In genomic region chr19:33125929-33126388, GRCh38 we compare ENCODE assay signal across 9 cellular contexts. TPM values are rescaled to one million over a fixed set of nuclear protein-coding genes. Genes with fewer than 3 reads are reported as not detected.
DNase-seq lines count a peak whose midpoint lies in the region; ATAC-seq and TF ChIP-seq lines count a peak whose summit lies in the region.
"Had no signal": no experiment of that assay in that cellular context is flagged by ENCODE, and none has a peak within 500 bp of the region (broad histone marks: within the 10 kb centered on the region; RNA-seq: fewer than 3 reads in every experiment).

No MANE protein-coding gene starts in this region.

- no peak overlapping the region for H2AFZ ChIP-seq in MM.1S (ENCODE audit: low read length)

- H3K27ac Mint-ChIP-seq in activated naive CD4-positive, alpha-beta T cell treated with anti-CD3 and anti-CD28 coated beads, Interleukin-2, amount 50 U/mL, for 72 hours = peak overlapping the region in 1 of 2 donors; percentile 31

- H3K9me3 ChIP-seq in MM.1S (replicated peaks; ENCODE audit: insufficient read depth, low read length) (no peaks in the 10 kb centered on the region), cardiac muscle cell (ENCODE audit: low read depth) (no peaks in the 10 kb centered on the region)

- H3K27me3 ChIP-seq in MM.1S (replicated peaks; ENCODE audit: insufficient read depth, low read length) (no peaks in the 10 kb centered on the region), cardiac muscle cell (no peaks in the 10 kb centered on the region)

- H3K9ac ChIP-seq in MM.1S (ENCODE audit: low read length) = no peak overlapping the region

- H3K79me2 ChIP-seq in MM.1S (ENCODE audit: low read length) = no peaks in the 10 kb centered on the region

- H3K4me3 ChIP-seq in GM12875 (ENCODE audit: low read depth, low read length) (no peak overlapping the region), MM.1S (ENCODE audit: low read length) (no peak overlapping the region), cardiac muscle cell (no peak overlapping the region)

- H4K20me1 ChIP-seq in MM.1S (ENCODE audit: insufficient read depth, low read length) = no peaks in the 10 kb centered on the region

- H3K4me2 ChIP-seq in MM.1S (ENCODE audit: low read depth, low read length) = no peak overlapping the region

- peak; percentile 80 for TF ChIP-seq CTCF in GM12875 (IDR thresholded peaks at IDR 0.05; ENCODE audit: borderline replicate concordance, insufficient read depth, low read depth, low read length)
- TF ChIP-seq CTCF in MM.1S (IDR thresholded peaks at IDR 0.05; ENCODE audit: low read length) = peak; percentile 87
- TF ChIP-seq CTCF in cardiac muscle cell (IDR thresholded peaks at IDR 0.05; ENCODE audit: low read depth, low read length) = peak; percentile 85

- DNase-seq in 8988T = peak; percentile 73
- DNase-seq in MM.1S = peak; percentile 50
- DNase-seq in SKM-1 treated with dmso at 0.1 percent for 144 hours (lab: John Stamatoyannopoulos, UW; ENCODE audit: unreplicated experiment) = peak; percentile 68
- DNase-seq in activated naive CD4-positive, alpha-beta T cell treated with anti-CD3 and anti-CD28 coated beads, Interleukin-2, amount 50 U/mL, for 72 hours (ENCODE audit: low spot score in 2 of 2) = peak in 1 of 2 donors; percentile 51
- peak; percentile 69 to 77 for DNase-seq in cardiac muscle cell (ENCODE audit: low read depth in 1 of 2, low spot score in 1 of 2)
- DNase-seq in retina = peak; percentile 58

- peaks cover 0 to 4% of the 10 kb centered on the region in 2 donors for H3K36me3 Mint-ChIP-seq in activated naive CD4-positive, alpha-beta T cell treated with anti-CD3 and anti-CD28 coated beads, Interleukin-2, amount 50 U/mL, for 72 hours

- peak; percentile 72 to 82 for ATAC-seq in activated naive CD4-positive, alpha-beta T cell treated with anti-CD3 and anti-CD28 coated beads, Interleukin-2, amount 50 U/mL, for 72 hours
- no peak for ATAC-seq in HG03439 (IDR thresholded peaks at IDR 0.05; ENCODE audit: unreplicated experiment)

- H3K4me1 ChIP-seq in MM.1S (ENCODE audit: low read length) = no peaks in the 10 kb centered on the region
- H3K4me1 ChIP-seq in cardiac muscle cell (ENCODE audit: low read depth) = no peaks in the 10 kb centered on the region

- H3K27ac ChIP-seq in MM.1S (ENCODE audit: low read length) (no peak overlapping the region), cardiac muscle cell (no peak overlapping the region)

- H3K9me3 Mint-ChIP-seq in activated naive CD4-positive, alpha-beta T cell treated with anti-CD3 and anti-CD28 coated beads, Interleukin-2, amount 50 U/mL, for 72 hours = no peaks in the 10 kb centered on the region

- no peaks in the 10 kb centered on the region for H3F3A ChIP-seq in MM.1S (ENCODE audit: insufficient read depth, low read length)

- no peaks in the 10 kb centered on the region for H3K9me2 ChIP-seq in MM.1S (replicated peaks; ENCODE audit: insufficient read depth, low read length)

- no peaks in the 10 kb centered on the region for H3K36me3 ChIP-seq in MM.1S (replicated peaks; ENCODE audit: insufficient read depth, low read length)
- H3K36me3 ChIP-seq in cardiac muscle cell = peaks cover 17% of the 10 kb centered on the region

RNA-seq across cellular contexts. Expression of gene WDR88, which starts 6.0 kb away (rescaled TPM):
- not detected for total RNA-seq in activated naive CD4-positive, alpha-beta T cell treated with anti-CD3 and anti-CD28 coated beads, Interleukin-2, amount 50 U/mL, for 72 hours
- total RNA-seq in cardiac muscle cell = not detected in 2 replicates
- polyA plus RNA-seq in cardiac muscle cell = 0.78 and 0.79 TPM in 2 replicates
- total RNA-seq: mononuclear cell had no signal

RNA-seq across cellular contexts. Expression of gene GPATCH1, which starts 45.0 kb away (rescaled TPM):
- total RNA-seq in activated naive CD4-positive, alpha-beta T cell treated with anti-CD3 and anti-CD28 coated beads, Interleukin-2, amount 50 U/mL, for 72 hours = 10 to 100 TPM; 12.9 to 15.6 TPM
- total RNA-seq in cardiac muscle cell = 4.1 and 5.7 TPM in 2 replicates
- 6.4 and 9.4 TPM in 2 replicates for polyA plus RNA-seq in cardiac muscle cell
